ENCODE assay signal across 1 cellular context in genomic region chr4:141193516-141193915, GRCh38.
TF ChIP-seq lines count a peak whose summit lies in the region.

No MANE protein-coding gene starts in this region.

TF ChIP-seq in SK-N-SH treated with all-trans-retinoic acid at 6 μM for 48 hours, 23 proteins besides CTCF, POLR2A, EP300 and RAD21 (continued from another document):
- TF ChIP-seq CSRNP3 (CRISPR knock-in tag; IDR thresholded peaks at IDR 0.05) (no peak), ZNF565 (CRISPR knock-in tag; conservative IDR thresholded peaks at IDR 0.05; ENCODE audit: low read depth) (no peak), GLIS3 (CRISPR knock-in tag; IDR thresholded peaks at IDR 0.05) (no peak), RARB (CRISPR knock-in tag; IDR thresholded peaks at IDR 0.05) (no peak), ZC3H10 (CRISPR knock-in tag; IDR thresholded peaks at IDR 0.05) (no peak), BACH2 (CRISPR knock-in tag; IDR thresholded peaks at IDR 0.05; ENCODE audit: borderline replicate concordance) (no peak)
TF ChIP-seq in SK-N-SH treated with all-trans-retinoic acid at 6 μM for 48 hours: peak in this region for 0.
